In genomic region chr22:49884075-49884474, GRCh38 we compare ENCODE assay signal across 2 cellular contexts.
TF ChIP-seq lines count a peak whose summit lies in the region.

No MANE protein-coding gene starts in this region.

TF ChIP-seq in WTC11, 78 proteins besides CTCF, POLR2A, EP300 and RAD21:
- TF ChIP-seq NFATC4 (CRISPR knock-in tag; IDR thresholded peaks at IDR 0.05) (no peak), ZNF317 (CRISPR knock-in tag; IDR thresholded peaks at IDR 0.05; ENCODE audit: borderline replicate concordance, low read depth) (no peak), KAT7 (CRISPR knock-in tag; IDR thresholded peaks at IDR 0.05; ENCODE audit: borderline replicate concordance) (no peak), IRF2 (CRISPR knock-in tag; IDR thresholded peaks at IDR 0.05; ENCODE audit: borderline replicate concordance, low read depth) (no peak), HMGA2 (CRISPR knock-in tag; IDR thresholded peaks at IDR 0.05) (no peak), ZNF121 (CRISPR knock-in tag; IDR thresholded peaks at IDR 0.05) (no peak)
- TF ChIP-seq, protein P1, sequence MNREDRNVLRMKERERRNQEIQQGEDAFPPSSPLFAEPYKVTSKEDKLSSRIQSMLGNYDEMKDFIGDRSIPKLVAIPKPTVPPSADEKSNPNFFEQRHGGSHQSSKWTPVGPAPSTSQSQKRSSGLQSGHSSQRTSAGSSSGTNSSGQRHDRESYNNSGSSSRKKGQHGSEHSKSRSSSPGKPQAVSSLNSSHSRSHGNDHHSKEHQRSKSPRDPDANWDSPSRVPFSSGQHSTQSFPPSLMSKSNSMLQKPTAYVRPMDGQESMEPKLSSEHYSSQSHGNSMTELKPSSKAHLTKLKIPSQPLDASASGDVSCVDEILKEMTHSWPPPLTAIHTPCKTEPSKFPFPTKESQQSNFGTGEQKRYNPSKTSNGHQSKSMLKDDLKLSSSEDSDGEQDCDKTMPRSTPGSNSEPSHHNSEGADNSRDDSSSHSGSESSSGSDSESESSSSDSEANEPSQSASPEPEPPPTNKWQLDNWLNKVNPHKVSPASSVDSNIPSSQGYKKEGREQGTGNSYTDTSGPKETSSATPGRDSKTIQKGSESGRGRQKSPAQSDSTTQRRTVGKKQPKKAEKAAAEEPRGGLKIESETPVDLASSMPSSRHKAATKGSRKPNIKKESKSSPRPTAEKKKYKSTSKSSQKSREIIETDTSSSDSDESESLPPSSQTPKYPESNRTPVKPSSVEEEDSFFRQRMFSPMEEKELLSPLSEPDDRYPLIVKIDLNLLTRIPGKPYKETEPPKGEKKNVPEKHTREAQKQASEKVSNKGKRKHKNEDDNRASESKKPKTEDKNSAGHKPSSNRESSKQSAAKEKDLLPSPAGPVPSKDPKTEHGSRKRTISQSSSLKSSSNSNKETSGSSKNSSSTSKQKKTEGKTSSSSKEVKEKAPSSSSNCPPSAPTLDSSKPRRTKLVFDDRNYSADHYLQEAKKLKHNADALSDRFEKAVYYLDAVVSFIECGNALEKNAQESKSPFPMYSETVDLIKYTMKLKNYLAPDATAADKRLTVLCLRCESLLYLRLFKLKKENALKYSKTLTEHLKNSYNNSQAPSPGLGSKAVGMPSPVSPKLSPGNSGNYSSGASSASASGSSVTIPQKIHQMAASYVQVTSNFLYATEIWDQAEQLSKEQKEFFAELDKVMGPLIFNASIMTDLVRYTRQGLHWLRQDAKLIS (CRISPR knock-in tag; IDR thresholded peaks at IDR 0.05; ENCODE audit: borderline replicate concordance), result no peak
- TF ChIP-seq, protein P2, sequence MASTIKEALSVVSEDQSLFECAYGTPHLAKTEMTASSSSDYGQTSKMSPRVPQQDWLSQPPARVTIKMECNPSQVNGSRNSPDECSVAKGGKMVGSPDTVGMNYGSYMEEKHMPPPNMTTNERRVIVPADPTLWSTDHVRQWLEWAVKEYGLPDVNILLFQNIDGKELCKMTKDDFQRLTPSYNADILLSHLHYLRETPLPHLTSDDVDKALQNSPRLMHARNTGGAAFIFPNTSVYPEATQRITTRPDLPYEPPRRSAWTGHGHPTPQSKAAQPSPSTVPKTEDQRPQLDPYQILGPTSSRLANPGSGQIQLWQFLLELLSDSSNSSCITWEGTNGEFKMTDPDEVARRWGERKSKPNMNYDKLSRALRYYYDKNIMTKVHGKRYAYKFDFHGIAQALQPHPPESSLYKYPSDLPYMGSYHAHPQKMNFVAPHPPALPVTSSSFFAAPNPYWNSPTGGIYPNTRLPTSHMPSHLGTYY (CRISPR knock-in tag; IDR thresholded peaks at IDR 0.05), result no peak

TF ChIP-seq in K562, 482 proteins besides CTCF, POLR2A, EP300 and RAD21:
- TF ChIP-seq POLR2G (IDR thresholded peaks at IDR 0.05; ENCODE audit: low read depth, low read length) (0 out of 2 replicates have a peak, but pooled peaks have one; percentile 5), ZKSCAN8 (CRISPR knock-in tag; IDR thresholded peaks at IDR 0.05) (no peak)
